19 cellular contexts compared by ENCODE assay signal in the genomic region with DNA sequence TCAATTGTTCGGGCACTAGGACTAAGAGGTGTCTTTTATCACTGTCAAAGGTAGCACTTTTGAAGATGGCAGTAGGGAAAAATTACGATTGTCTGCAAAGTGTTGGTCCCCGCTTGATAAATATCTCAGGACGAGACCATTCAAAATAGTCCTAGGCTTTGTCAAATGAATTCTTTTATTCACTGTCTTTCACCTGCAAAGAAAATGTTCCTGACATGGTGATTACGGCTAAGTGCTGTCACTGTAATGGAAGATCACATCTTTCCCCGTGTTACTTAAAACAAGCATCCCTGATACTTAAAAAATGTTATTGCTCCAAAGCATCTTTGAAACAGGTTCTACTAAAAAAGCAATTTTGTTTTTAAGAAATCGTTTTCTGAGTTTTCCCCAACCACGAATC.
DNase-seq lines count a peak whose midpoint lies in the region; ATAC-seq, FAIRE-seq and TF ChIP-seq lines count a peak whose summit lies in the region.
"Had no signal": no experiment of that assay in that cellular context is flagged by ENCODE, and none has a peak within 500 bp of the region (broad histone marks: within the 10 kb centered on the region; RNA-seq: fewer than 3 reads in every experiment).

No MANE protein-coding gene starts in this region.

- H2BK15ac ChIP-seq in H1 (ENCODE audit: low read length) = no peak overlapping the region

- no peak overlapping the region for H3K14ac ChIP-seq in H1 (ENCODE audit: insufficient read length)

- no peaks in the 10 kb centered on the region for H3K27me3 ChIP-seq in PC-9 (ENCODE audit: insufficient read depth, low read depth)
- no peaks in the 10 kb centered on the region; a peak in 1 of 7 replicates for H3K27me3 ChIP-seq in H1 (replicated peaks in 1 of 4; ENCODE audit: control insufficient read depth in 3 of 4, extremely low read depth in 1 of 4, insufficient read depth in 3 of 4, low read length in 3 of 4)
- H3K27me3 ChIP-seq in brain microvascular endothelial cell (replicated peaks) = no peaks in the 10 kb centered on the region
- no peaks in the 10 kb centered on the region for H3K27me3 ChIP-seq in foreskin keratinocyte

- H2BK120ac ChIP-seq in H1 (replicated peaks; ENCODE audit: low read depth, low read length) = no peak overlapping the region

- H3K79me1 ChIP-seq in H1 (ENCODE audit: low read depth, low read length) = no peaks in the 10 kb centered on the region

- peak; percentile 36 for FAIRE-seq in H1 (lab: Jason Lieb, UNC)
- FAIRE-seq: GM12878 had no signal

- no peak overlapping the region for H3K9ac ChIP-seq in H1 (replicated peaks in 1 of 4; ENCODE audit: extremely low read depth in 1 of 4, low read depth in 3 of 4, low read length in 3 of 4)

- H3K27ac Mint-ChIP-seq in type B pancreatic cell = peak overlapping the region; percentile 67
- H3K27ac Mint-ChIP-seq: CD4-positive, alpha-beta memory T cell had no signal

- peaks cover 43% of the 10 kb centered on the region for H3F3A ChIP-seq in PC-9 (ENCODE audit: insufficient read depth, low read depth)

- peaks cover 22% of the 10 kb centered on the region for H3K36me3 ChIP-seq in PC-9 (ENCODE audit: low read depth)
- peaks cover 0 to 5% (median 0%) of the 10 kb centered on the region in 4 experiments; a peak in 2 of 8 replicates for H3K36me3 ChIP-seq in H1 (ENCODE audit: control insufficient read depth in 2 of 4, insufficient read depth in 4 of 4, low read length in 3 of 4)
- H3K36me3 ChIP-seq in brain microvascular endothelial cell (replicated peaks) = no peaks in the 10 kb centered on the region

- H3K4me1 Mint-ChIP-seq in type B pancreatic cell (ENCODE audit: unreplicated experiment) = peaks cover 35% of the 10 kb centered on the region
- H3K4me1 Mint-ChIP-seq: CD4-positive, alpha-beta memory T cell had no signal

- no peak overlapping the region for H3K4ac ChIP-seq in H1 (replicated peaks; ENCODE audit: insufficient read length, low read depth, low read length)

- peaks cover 58% of the 10 kb centered on the region for H3K4me1 ChIP-seq in PC-9 (replicated peaks; ENCODE audit: insufficient read depth)
- peaks cover 7 to 18% (median 12%) of the 10 kb centered on the region in 4 experiments for H3K4me1 ChIP-seq in H1 (replicated peaks in 1 of 4; ENCODE audit: control insufficient read depth in 3 of 4, insufficient read depth in 4 of 4, low read length in 3 of 4)
- peaks cover 31% of the 10 kb centered on the region for H3K4me1 ChIP-seq in foreskin keratinocyte

- no peaks in the 10 kb centered on the region for H3K23me2 ChIP-seq in H1 (ENCODE audit: low read depth, low read length)

- peaks cover 14% of the 10 kb centered on the region; the same call in 1 of the 2 replicates for H3K79me2 ChIP-seq in PC-9 (ENCODE audit: low read depth)
- no peaks in the 10 kb centered on the region for H3K79me2 ChIP-seq in H1 (ENCODE audit: control insufficient read depth in 1 of 2, insufficient read depth in 2 of 2, low read length in 2 of 2)

- H3K4me2 ChIP-seq in PC-9 = 0 out of 2 replicates have a peak overlapping the region, but pooled peaks have one; percentile 83
- H3K4me2 ChIP-seq in H1 (ENCODE audit: insufficient read depth in 1 of 2, low read depth in 2 of 2, low read length in 2 of 2) = no peak overlapping the region

- no peak overlapping the region; the same call in 1 of the 2 replicates for H3K18ac ChIP-seq in H1 (ENCODE audit: extremely low read depth, low read length)

- no peaks in the 10 kb centered on the region for H3K27me3 Mint-ChIP-seq in type B pancreatic cell
- H3K27me3 Mint-ChIP-seq: CD4-positive, alpha-beta memory T cell had no signal

- no peaks in the 10 kb centered on the region for H3K9me3 ChIP-seq in PC-9 (ENCODE audit: insufficient read depth, low read depth)
- no peaks in the 10 kb centered on the region for H3K9me3 ChIP-seq in H1 (ENCODE audit: insufficient read depth in 2 of 2, low read depth in 1 of 2, low read length in 1 of 2)

- no peak overlapping the region for H2BK20ac ChIP-seq in H1 (ENCODE audit: low read length)

- H4K8ac ChIP-seq in H1 (ENCODE audit: extremely low read depth, insufficient read depth, low read length) = no peak overlapping the region

- DNase-seq in NCI-H2227 treated with DMSO at 0.1 percent for 48 hours (lab: John Stamatoyannopoulos, UW) = peak; percentile 7
- DNase-seq in NCI-H2227 (lab: John Stamatoyannopoulos, UW; ENCODE audit: unreplicated experiment) = no peak
- no peak for DNase-seq in PC-9
- DNase-seq in H1 (ENCODE audit: low read depth in 1 of 2, low spot score in 2 of 2) = no peak
- DNase-seq in type B pancreatic cell (ENCODE audit: extremely low spot score, unreplicated experiment) = no peak
- no peak for DNase-seq in brain microvascular endothelial cell
- DNase-seq in foreskin keratinocyte = no peak
- DNase-seq: 8988T; C1 segment of cervical spinal cord; CD4-positive, alpha-beta memory T cell; COR-L47; DMS153; EL; GDM1; GOT3; H7; HCEC 1CT had no signal

- 89% methylated on average over 8 of the region's 8 CpGs; no CpG with 5 or more reads in 1 of the 2 experiments for WGBS in H1 (ENCODE audit: extremely low coverage in 1 of 2, insufficient coverage in 1 of 2, insufficient read length in 1 of 2, insufficient replicate concordance in 2 of 2, low coverage in 1 of 2, low lambda C conversion rate in 2 of 2, missing lambda C conversion rate in 1 of 2), 2 experiments

- H3K9me3 Mint-ChIP-seq in type B pancreatic cell = no peaks in the 10 kb centered on the region
- H3K9me3 Mint-ChIP-seq: CD4-positive, alpha-beta memory T cell had no signal

- TF ChIP-seq POLR2A in H1 (IDR thresholded peaks at IDR 0.05; ENCODE audit: control extremely low read depth in 1 of 2, low read depth in 2 of 2, low read length in 2 of 2) = no peak

- H4K91ac ChIP-seq in H1 (replicated peaks; ENCODE audit: insufficient read length, low read length) = no peak overlapping the region

- no peak for TF ChIP-seq RAD21 in H1 (IDR thresholded peaks at IDR 0.05 in 1 of 2, conservative IDR thresholded peaks at IDR 0.05 in 1 of 2; ENCODE audit: low read depth in 2 of 2, low read length in 2 of 2)

- H3K4me3 ChIP-seq in PC-9 (no peak overlapping the region), H1 (ENCODE audit: extremely low read depth in 1 of 4, insufficient read depth in 2 of 4, low read depth in 3 of 4, low read length in 4 of 4) (no peak overlapping the region), brain microvascular endothelial cell (ENCODE audit: low read depth, low read length) (no peak overlapping the region)
- H3K4me3 ChIP-seq: GM12878 had no signal

- no TSS peak for BruUV-seq in PC-9 (replicated peaks; lab: Mats Ljungman, UMichigan)

- in situ Hi-C loops in brain microvascular endothelial cell (cut with HindIII; ENCODE audit: low pct_ligation_motif_present, low sequenced_read_pairs) = no loop called here

- H3K9me2 ChIP-seq in PC-9 (ENCODE audit: insufficient read depth) = no peaks in the 10 kb centered on the region

- ATAC-seq in HG03354 (IDR thresholded peaks at IDR 0.05; ENCODE audit: poor library complexity, severe bottlenecking, unreplicated experiment) (no peak), foreskin keratinocyte (no peak)
- ATAC-seq: GM12878 had no signal

- H2BK12ac ChIP-seq in H1 (ENCODE audit: low read depth, low read length) = no peak overlapping the region

- no peak overlapping the region for H4K5ac ChIP-seq in H1 (ENCODE audit: insufficient read length, low read depth, low read length)

- H3K27ac ChIP-seq in PC-9 (peak overlapping the region; percentile 99), H1 (ENCODE audit: low read depth, low read length) (no peak overlapping the region), brain microvascular endothelial cell (no peak overlapping the region), foreskin keratinocyte (no peak overlapping the region)

- H3K36me3 Mint-ChIP-seq in type B pancreatic cell = peaks cover 41% of the 10 kb centered on the region
- H3K36me3 Mint-ChIP-seq: CD4-positive, alpha-beta memory T cell had no signal

- no peak overlapping the region for H3K56ac ChIP-seq in H1 (replicated peaks; ENCODE audit: insufficient read length, low read depth, low read length)

- H2AK5ac ChIP-seq in H1 (ENCODE audit: low read depth, low read length) = no peak overlapping the region

- CTCF ChIA-PET in PC-9 (lab: Charles Lee) = interaction anchor here (0.6 kb wide), 1 partner anchor 50 kb away, joined by 7 read pairs; no protein-coding TSS in a partner anchor
- CTCF ChIA-PET in H1 (lab: Charles Lee; ENCODE audit: partially characterized antibody) = interaction anchor here (2.5 to 3.0 kb wide), 2 partner anchors 9 to 11 kb away, joined by 6 to 20 read pairs; no protein-coding TSS in a partner anchor

- no peak overlapping the region for H2BK5ac ChIP-seq in H1 (ENCODE audit: low read depth, low read length)

- no peaks in the 10 kb centered on the region for H4K20me1 ChIP-seq in PC-9 (ENCODE audit: insufficient read depth)
- no peaks in the 10 kb centered on the region for H4K20me1 ChIP-seq in H1 (replicated peaks in 1 of 2; ENCODE audit: control insufficient read depth in 1 of 2, insufficient read depth in 2 of 2, low read length in 2 of 2)

- TF ChIP-seq EP300 in H1 (IDR thresholded peaks at IDR 0.05; ENCODE audit: borderline replicate concordance in 1 of 2, low read depth in 2 of 2, low read length in 2 of 2) = no peak

- TF ChIP-seq CTCF in PC-9 (conservative IDR thresholded peaks at IDR 0.05) = no peak
- no peak for TF ChIP-seq CTCF in H1 (IDR thresholded peaks at IDR 0.05; ENCODE audit: control extremely low read depth in 1 of 3, insufficient read depth in 1 of 3, low read depth in 1 of 3, low read length in 3 of 3)
- no peak for TF ChIP-seq CTCF in type B pancreatic cell (conservative IDR thresholded peaks at IDR 0.05)
- TF ChIP-seq CTCF in brain microvascular endothelial cell (IDR thresholded peaks at IDR 0.05; ENCODE audit: low read depth, low read length, missing control alignments) = no peak
- no peak for TF ChIP-seq CTCF in foreskin keratinocyte (conservative IDR thresholded peaks at IDR 0.05)

- H3K23ac ChIP-seq in H1 (ENCODE audit: insufficient read length) = no peak overlapping the region

- H3K4me3 Mint-ChIP-seq in type B pancreatic cell = no peak overlapping the region
- H3K4me3 Mint-ChIP-seq: CD4-positive, alpha-beta memory T cell had no signal

- H2AFZ ChIP-seq in PC-9 (no peak overlapping the region), H1 (ENCODE audit: low read length) (no peak overlapping the region)

- POLR2A ChIA-PET in PC-9 (lab: Charles Lee; ENCODE audit: unreplicated experiment) = no interaction called here
- POLR2A ChIA-PET in H1 (lab: Charles Lee; ENCODE audit: partially characterized antibody) = no interaction called here

- intact Hi-C loops in PC-9 (cut with micrococcal nuclease; ENCODE audit: unreplicated experiment) = loop anchor here (5.0 kb wide), 1 partner anchor 69 kb away; no protein-coding TSS in a partner anchor
